In genomic region chr4:148090029-148090428, GRCh38 we compare ENCODE assay signal across 19 cellular contexts.
DNase-seq lines count a peak whose midpoint lies in the region; ATAC-seq and TF ChIP-seq lines count a peak whose summit lies in the region.
"Had no signal": no experiment of that assay in that cellular context is flagged by ENCODE, and none has a peak within 500 bp of the region (broad histone marks: within the 10 kb centered on the region; RNA-seq: fewer than 3 reads in every experiment).

No MANE protein-coding gene starts in this region.

- no peak overlapping the region for H3K4me3 Mint-ChIP-seq in CD8-positive, alpha-beta memory T cell
- H3K4me3 Mint-ChIP-seq in activated T-helper 17 cell treated with anti-CD3 and anti-CD28 coated beads, Interleukin-2, amount 50 U/mL, for 72 hours, result no peak overlapping the region
- H3K4me3 Mint-ChIP-seq: CD4-positive, alpha-beta T cell had no signal

- peaks cover 0 to 23% (median 12%) of the 10 kb centered on the region in 3 donors for H3K36me3 Mint-ChIP-seq in CD8-positive, alpha-beta memory T cell
- no peaks in the 10 kb centered on the region for H3K36me3 Mint-ChIP-seq in activated T-helper 17 cell treated with anti-CD3 and anti-CD28 coated beads, Interleukin-2, amount 50 U/mL, for 72 hours (ENCODE audit: low read depth)

- H3K4me3 ChIP-seq in CD8-positive, alpha-beta memory T cell (ENCODE audit: low read length), result no peak overlapping the region
- H3K4me3 ChIP-seq in esophagus muscularis mucosa (no peak overlapping the region), upper lobe of right lung (no peak overlapping the region)
- H3K4me3 ChIP-seq: GM12878 had no signal

- no peak for TF ChIP-seq POLR2A in esophagus muscularis mucosa (IDR thresholded peaks at IDR 0.05; ENCODE audit: low read depth)

- WGBS in esophagus muscularis mucosa, result 85% methylated on average over 5 of the region's 6 CpGs

- H3K27ac ChIP-seq in CD8-positive, alpha-beta memory T cell (ENCODE audit: low read depth, low read length), result no peak overlapping the region
- H3K27ac ChIP-seq in esophagus muscularis mucosa (replicated peaks in 1 of 4) (no peak overlapping the region), upper lobe of right lung (no peak overlapping the region)
- H3K27ac ChIP-seq: HL-60 had no signal

- H3K27me3 ChIP-seq in CD8-positive, alpha-beta memory T cell (ENCODE audit: insufficient read depth, low read length, poor library complexity, severe bottlenecking), result no peaks in the 10 kb centered on the region
- H3K27me3 ChIP-seq in esophagus muscularis mucosa (no peaks in the 10 kb centered on the region), upper lobe of right lung (no peaks in the 10 kb centered on the region)
- H3K27me3 ChIP-seq: BE2C had no signal

- POLR2A ChIA-PET in CD8-positive, alpha-beta memory T cell (lab: Charles Lee), result no interaction called here

- intact Hi-C loops in esophagus muscularis mucosa (cut with DNase I), result loop anchor here (10.0 kb wide), 1 partner anchor 355 kb away; the partner anchor contains the start of gene NR3C2
- intact Hi-C loops in sciatic nerve (cut with DNase I), result no loop called here
- intact Hi-C loops in upper lobe of right lung (cut with DNase I), result no loop called here

- H3K4me1 Mint-ChIP-seq in CD8-positive, alpha-beta memory T cell, result peaks cover 32 to 60% (median 36%) of the 10 kb centered on the region in 3 donors
- peaks cover 5% of the 10 kb centered on the region for H3K4me1 Mint-ChIP-seq in activated T-helper 17 cell treated with anti-CD3 and anti-CD28 coated beads, Interleukin-2, amount 50 U/mL, for 72 hours

- CTCF ChIA-PET in CD8-positive, alpha-beta memory T cell (lab: Charles Lee), result interaction anchor here (1.5 kb wide), 1 partner anchor 35 kb away, joined by 3 read pairs; no protein-coding TSS in a partner anchor

- no peaks in the 10 kb centered on the region for H3K4me1 ChIP-seq in CD8-positive, alpha-beta memory T cell (ENCODE audit: insufficient read depth, low read length)
- H3K4me1 ChIP-seq in esophagus muscularis mucosa, result peaks cover 0 to 12% (median 6%) of the 10 kb centered on the region in 4 donors
- H3K4me1 ChIP-seq in upper lobe of right lung, result no peaks in the 10 kb centered on the region
- H3K4me1 ChIP-seq: BE2C had no signal

- no peak for TF ChIP-seq CTCF in esophagus muscularis mucosa (IDR thresholded peaks at IDR 0.05)
- no peak for TF ChIP-seq CTCF in upper lobe of right lung (IDR thresholded peaks at IDR 0.05)

- peak overlapping the region in 5 of 8 donors; percentile 17 to 64 (median 46) for H3K27ac Mint-ChIP-seq in CD8-positive, alpha-beta memory T cell
- H3K27ac Mint-ChIP-seq in activated T-helper 17 cell treated with anti-CD3 and anti-CD28 coated beads, Interleukin-2, amount 50 U/mL, for 72 hours, result peak overlapping the region; percentile 52
- H3K27ac Mint-ChIP-seq: CD4-positive, alpha-beta T cell had no signal

- no peaks in the 10 kb centered on the region for H3K27me3 Mint-ChIP-seq in CD8-positive, alpha-beta memory T cell
- H3K27me3 Mint-ChIP-seq in activated T-helper 17 cell treated with anti-CD3 and anti-CD28 coated beads, Interleukin-2, amount 50 U/mL, for 72 hours, result no peaks in the 10 kb centered on the region
- H3K27me3 Mint-ChIP-seq: CD4-positive, alpha-beta T cell had no signal

- no peak for DNase-seq in CD8-positive, alpha-beta memory T cell
- DNase-seq in esophagus muscularis mucosa (ENCODE audit: extremely low spot score) (peak; percentile 87), sciatic nerve (ENCODE audit: low spot score) (no peak), COLO829 (ENCODE audit: low spot score) (no peak), NCI-H226 (no peak), upper lobe of right lung (no peak), NCI-H510A treated with DMSO at 0.1 percent for 48 hours (lab: John Stamatoyannopoulos, UW) (no peak)
- DNase-seq: ACHN; BE2C; C1 segment of cervical spinal cord; CD4-positive, alpha-beta T cell; COR-L47; DMS 273 treated with DMSO at 0.1 percent for 48 hours; DND-41; EL; HCEC 1CT had no signal

- no peak for TF ChIP-seq EP300 in esophagus muscularis mucosa (IDR thresholded peaks at IDR 0.05)

- H3K9me3 Mint-ChIP-seq in CD8-positive, alpha-beta memory T cell, result peaks cover 0 to 3% (median 0%) of the 10 kb centered on the region in 5 donors
- no peaks in the 10 kb centered on the region for H3K9me3 Mint-ChIP-seq in activated T-helper 17 cell treated with anti-CD3 and anti-CD28 coated beads, Interleukin-2, amount 50 U/mL, for 72 hours

- H3K36me3 ChIP-seq in CD8-positive, alpha-beta memory T cell (ENCODE audit: insufficient read depth, low read length), result no peaks in the 10 kb centered on the region
- H3K36me3 ChIP-seq in esophagus muscularis mucosa (no peaks in the 10 kb centered on the region), upper lobe of right lung (no peaks in the 10 kb centered on the region)
- H3K36me3 ChIP-seq: BE2C had no signal

- no peak for ATAC-seq in activated T-helper 17 cell treated with anti-CD3 and anti-CD28 coated beads, Interleukin-2, amount 50 U/mL, for 72 hours (replicated peaks)
- ATAC-seq in sciatic nerve (peak; percentile 23), upper lobe of right lung (no peak)

- H3K9me3 ChIP-seq in CD8-positive, alpha-beta memory T cell (ENCODE audit: low read length), result no peaks in the 10 kb centered on the region
- H3K9me3 ChIP-seq in esophagus muscularis mucosa, result no peaks in the 10 kb centered on the region
- H3K9me3 ChIP-seq in upper lobe of right lung, result no peaks in the 10 kb centered on the region
- H3K9me3 ChIP-seq: BE2C had no signal
